In the genomic region with DNA sequence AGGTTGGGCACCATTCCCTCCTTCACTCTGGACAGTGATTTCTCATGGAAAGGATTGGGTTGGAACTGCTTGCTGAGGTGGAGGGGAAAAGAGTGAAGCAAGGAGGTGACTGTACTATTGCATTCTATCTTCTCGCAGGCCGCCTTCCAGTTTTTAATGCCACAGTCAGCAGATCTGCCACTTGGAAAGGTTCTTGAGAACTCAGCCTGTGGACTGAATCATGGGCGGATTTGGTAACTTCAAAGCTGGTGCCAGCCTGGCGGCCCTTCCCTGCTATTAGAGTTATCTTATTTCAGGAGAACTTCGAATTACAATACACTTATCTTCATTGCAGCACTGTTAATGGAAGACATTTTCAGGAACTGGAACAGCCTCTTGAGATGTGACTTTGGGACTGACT, we compare ENCODE assay signal across 26 cellular contexts. TPM values are rescaled to one million over a fixed set of nuclear protein-coding genes. Genes with fewer than 3 reads are reported as not detected.
DNase-seq lines count a peak whose midpoint lies in the region; ATAC-seq, FAIRE-seq and TF ChIP-seq lines count a peak whose summit lies in the region.
"Had no signal": no experiment of that assay in that cellular context is flagged by ENCODE, and none has a peak within 500 bp of the region (broad histone marks: within the 10 kb centered on the region; RNA-seq: fewer than 3 reads in every experiment).

No MANE protein-coding gene starts in this region.

- ATAC-seq in A549 (no peak), HG03521 (IDR thresholded peaks at IDR 0.05; ENCODE audit: unreplicated experiment) (no peak), HG03108 (IDR thresholded peaks at IDR 0.05; ENCODE audit: unreplicated experiment) (no peak)
- ATAC-seq in activated CD4-positive, CD25-positive, alpha-beta regulatory T cell treated with anti-CD3 and anti-CD28 coated beads, Interleukin-2, amount 50 U/mL, for 24 hours: no peak
- ATAC-seq: SK-N-SH treated with all-trans-retinoic acid at 6 μM for 48 hours had no signal

- DNase-seq in A549 (ENCODE audit: low read depth in 1 of 2, low spot score in 1 of 2) (no peak), Peyer's patch (peak in 2 of 3 donors; percentile 74 to 86), fibroblast of gingiva (ENCODE audit: low read depth) (peak; percentile 3), small intestine (peak; percentile 96)
- DNase-seq: CD4-positive, CD25-positive, alpha-beta regulatory T cell; DMS153; DND-41; H9; HFFc6; MV-4-11; NCI-H1105; NCI-H1436 treated with DMSO at 0.1 percent for 48 hours; NCI-H187 treated with DMSO at 0.1 percent for 48 hours; NCI-H446; NCI-H524 treated with DMSO at 0.1 percent for 48 hours; NCI-H774; SJCRH30 had no signal

- FAIRE-seq in A549 (lab: Jason Lieb, UNC) (no peak), small intestine (lab: Jason Lieb, UNC) (no peak)
- FAIRE-seq: GM19239 had no signal

- H3K36me3 ChIP-seq in Peyer's patch (no peaks in the 10 kb centered on the region), small intestine (ENCODE audit: control insufficient read depth in 2 of 2, insufficient read depth in 2 of 2, low read length in 2 of 2) (no peaks in the 10 kb centered on the region)
- H3K36me3 ChIP-seq: BLaER1, SJCRH30 had no signal

- H3K4me1 ChIP-seq in A549: no peaks in the 10 kb centered on the region
- peaks cover 0 to 13% (median 0%) of the 10 kb centered on the region in 4 donors for H3K4me1 ChIP-seq in Peyer's patch
- peaks cover 4 to 5% of the 10 kb centered on the region in 2 donors for H3K4me1 ChIP-seq in small intestine (ENCODE audit: control insufficient read depth in 2 of 2, insufficient read depth in 1 of 2, low read depth in 1 of 2, low read length in 1 of 2)
- H3K4me1 ChIP-seq: BLaER1, SJCRH30 had no signal

- TF ChIP-seq CTCF in A549 (IDR thresholded peaks at IDR 0.05) (no peak), Peyer's patch (IDR thresholded peaks at IDR 0.05) (peak in 3 of 6 experiments; percentile 19 to 27 (median 26))

- CTCF ChIA-PET in A549 (lab: Yijun Ruan, JAX): interaction anchor here (1.5 kb wide), 1 partner anchor 53 kb away, joined by 3 read pairs; no protein-coding TSS in a partner anchor

- no peak for TF ChIP-seq EP300 in A549 (IDR thresholded peaks at IDR 0.05)

- TF ChIP-seq POLR2A in A549 (IDR thresholded peaks at IDR 0.05; ENCODE audit: low read length) (no peak), Peyer's patch (IDR thresholded peaks at IDR 0.05) (peak in 1 of 2 donors; percentile 8)

- H3K4me2 ChIP-seq in A549: no peak overlapping the region
- H3K4me2 ChIP-seq: BLaER1 had no signal

- no peak overlapping the region for H3K27ac ChIP-seq in A549
- peak overlapping the region in 3 of 4 donors; percentile 14 to 92 (median 79) for H3K27ac ChIP-seq in Peyer's patch
- H3K27ac ChIP-seq in small intestine (ENCODE audit: low read depth in 1 of 2, low read length in 1 of 2): peak overlapping the region; percentile 83 to 93
- H3K27ac ChIP-seq: BLaER1, SJCRH30 had no signal

- H3K27me3 ChIP-seq in Peyer's patch: no peaks in the 10 kb centered on the region
- H3K27me3 ChIP-seq in small intestine (ENCODE audit: control insufficient read depth in 2 of 2, insufficient read depth in 2 of 2, low read length in 2 of 2): no peaks in the 10 kb centered on the region
- H3K27me3 ChIP-seq: BLaER1, SJCRH30 had no signal

- no peak for TF ChIP-seq RAD21 in A549 (conservative IDR thresholded peaks at IDR 0.05 in 1 of 2, IDR thresholded peaks at IDR 0.05 in 1 of 2)

- H3K9me3 ChIP-seq in A549: no peaks in the 10 kb centered on the region; the same call in 2 of the 3 replicates
- H3K9me3 ChIP-seq in Peyer's patch: no peaks in the 10 kb centered on the region
- peaks cover 2% of the 10 kb centered on the region for H3K9me3 ChIP-seq in small intestine (ENCODE audit: control insufficient read depth, low read depth)
- H3K9me3 ChIP-seq: SJCRH30 had no signal

- H3K4me3 ChIP-seq in A549 (no peak overlapping the region), Peyer's patch (no peak overlapping the region), small intestine (ENCODE audit: low read depth in 1 of 2, low read length in 2 of 2) (no peak overlapping the region)
- H3K4me3 ChIP-seq: BLaER1, SJCRH30 had no signal

- POLR2A ChIA-PET in A549 (lab: Yijun Ruan, JAX): no interaction called here

- 57% methylated on average over 5 of the region's 5 CpGs for WGBS in A549 (ENCODE audit: missing lambda C conversion rate)
- 6 to 54% (median 38%) methylated on average over 5 of the region's 5 CpGs for WGBS in small intestine, 3 donors

TF ChIP-seq in A549, 52 proteins besides CTCF, POLR2A, EP300 and RAD21:
- peak; percentile 14 for TF ChIP-seq MAFK (IDR thresholded peaks at IDR 0.05; ENCODE audit: partially characterized antibody)
- TF ChIP-seq JUNB (IDR thresholded peaks at IDR 0.05): no peak

RNA-seq across cellular contexts. Expression of gene SLC28A2, which starts 23.1 kb away (rescaled TPM):
- polyA plus RNA-seq in A549 (2011; rRNA removed): 0.13 and 0.35 TPM in 2 replicates
- polyA plus RNA-seq in A549 (2012; cell fraction: cytosol; rRNA removed): 0.01 TPM in 1 of 2 replicates, not detected in the other
- 0.02 and 0.04 TPM in 2 replicates for polyA plus RNA-seq in A549 (2012; cell fraction: nucleus; rRNA removed)
- not detected in 3 replicates for polyA plus RNA-seq in A549 (2017; fragmentation: RNase III; extraction: RNeasy Plus Mini Kit Qiagen cat#74134 plus additional on column Dnase treatment)
- 0.04 TPM in 1 of 2 replicates, not detected in the other for polyA minus RNA-seq in A549 (2011; rRNA and poly(A)+ RNA removed)
- 10 to 100 TPM in 3 of 4 donors, under 1 TPM in 1; 0.83 to 75.1 (median 64.6) TPM for total RNA-seq in Peyer's patch
- polyA plus RNA-seq in small intestine: 10 to 100 TPM in 2 of 3 donors, 1 to 10 TPM in 1; 5.4 to 36.0 (median 30.5) TPM
- total RNA-seq: A172; CD4-positive, CD25-positive, alpha-beta regulatory T cell; H9; HFFc6; SJCRH30 had no signal
- polyA plus RNA-seq: AG04450; CD4-positive, CD25-positive, alpha-beta regulatory T cell; IgD-negative memory B cell had no signal

RNA-seq across cellular contexts. Expression of gene SHF, which starts 41.2 kb away (rescaled TPM):
- polyA plus RNA-seq in A549 (2011; rRNA removed): 0.36 and 0.62 TPM in 2 replicates
- polyA plus RNA-seq in A549 (2012; cell fraction: cytosol; rRNA removed): 0.53 and 0.65 TPM in 2 replicates
- polyA plus RNA-seq in A549 (2012; cell fraction: nucleus; rRNA removed): 0.95 and 1.8 TPM in 2 replicates
- 0.85 to 1.1 TPM (median 1.1 TPM) in 3 replicates for polyA plus RNA-seq in A549 (2017; fragmentation: RNase III; extraction: RNeasy Plus Mini Kit Qiagen cat#74134 plus additional on column Dnase treatment)
- 2.3 and 2.7 TPM in 2 replicates for polyA minus RNA-seq in A549 (2011; rRNA and poly(A)+ RNA removed)
- 10 to 100 TPM in 2 of 4 donors, 1 to 10 TPM in 2; 5.8 to 20.6 (median 11.2) TPM for total RNA-seq in Peyer's patch
- 10 to 100 TPM in 2 of 3 donors, 1 to 10 TPM in 1; 9.5 to 25.0 (median 11.3) TPM for polyA plus RNA-seq in small intestine
- total RNA-seq: A172 had no signal

Comparison
In these comparisons a context has a peak if more than half of its experiments do, and no peak if none do; other contexts are left out.
1. DNase-seq: peak in Peyer's patch (2 of 3), fibroblast of gingiva (single experiment) and small intestine (single experiment); none in A549 (0 of 2).
2. H3K27ac ChIP-seq: peak in Peyer's patch (3 of 4) and small intestine (2 of 2); none in A549 (0 of 2).
3. RNA of gene SLC28A2, which starts 23.1 kb away (polyA plus RNA-seq): 5.4 to 36.0 TPM in small intestine; 0.01 to 0.35 TPM in A549; every median in the first group is over 4 times any median in the second.